22 cellular contexts compared by ENCODE assay signal in genomic region chr3:132669256-132669777, GRCh38.
"Had no signal": no experiment of that assay in that cellular context is flagged by ENCODE, and none has a peak within 500 bp of the region (broad histone marks: within the 10 kb centered on the region; RNA-seq: fewer than 3 reads in every experiment).

No MANE protein-coding gene starts in this region.

- H3K9me3 ChIP-seq: lower lobe of right lung, neutrophil, pancreas, right lobe of liver had no signal

- H3K4me2 ChIP-seq: hepatocyte, smooth muscle cell had no signal

- H3K4me3 ChIP-seq: hepatocyte, lower lobe of right lung, pancreas, right lobe of liver, smooth muscle cell had no signal

- H3K27me3 ChIP-seq: foreskin keratinocyte, hepatocyte, neutrophil, pancreas, right lobe of liver had no signal

- H3K27ac Mint-ChIP-seq: activated B cell treated with CpG ODN at 0.5 μM for 24 hours; activated naive CD4-positive, alpha-beta T cell treated with anti-CD3 and anti-CD28 coated beads, Interleukin-2, amount 50 U/mL, for 24 hours; dendritic cell treated with granulocyte-macrophage colony-stimulating factor and Interleukin-4, amounts not matched to agents 40 ng/mL and 50 ng/mL, for 4 days; mesothelial cell of epicardium; natural killer cell treated with Interleukin-12 subunit alpha and Interleukin-12 subunit beta and Interleukin-15 and Interleukin-18, amount 100 ng/mL, for 72 hours; stimulated activated naive B cell treated with anti-CD40 and anti-IgM and Interleukin-4, amounts not matched to agents 10 μg/mL and 1 μg/mL and 100 μg/mL, for 72 hours; T-helper 2 cell treated with Interferon-gamma antibody and Interleukin-4, amounts not matched to agents 5 μg/mL and 100 μg/mL, for 36 hours had no signal

- ATAC-seq: foreskin keratinocyte; left colon; lower lobe of right lung; natural killer cell treated with Interleukin-12 subunit alpha and Interleukin-12 subunit beta and Interleukin-15 and Interleukin-18, amount 100 ng/mL, for 72 hours; right lobe of liver; stimulated activated naive B cell treated with anti-CD40 and anti-IgM and Interleukin-4, amounts not matched to agents 10 μg/mL and 1 μg/mL and 100 μg/mL, for 72 hours had no signal

- DNase-seq: activated B cell treated with CpG ODN at 0.5 μM for 24 hours; activated CD4-positive, alpha-beta T cell treated with anti-CD3 and anti-CD28 coated beads for 48 hours; activated CD8-positive, alpha-beta memory T cell treated with anti-CD3 and anti-CD28 coated beads for 24 hours; activated CD8-positive, alpha-beta memory T cell treated with anti-CD3 and anti-CD28 coated beads, Interleukin-2, amount 50 U/mL, for 48 hours; activated gamma-delta T cell; effector memory CD4-positive, alpha-beta T cell; foreskin keratinocyte; islet precursor cell; left colon; lower lobe of right lung; pancreas; right lobe of liver; stimulated activated CD4-positive, alpha-beta T cell treated with anti-CD3 and anti-CD28 coated beads, Interleukin-4, amount 100 ng/mL, for 24 hours; stimulated activated naive B cell treated with anti-CD40 and anti-IgM and Interleukin-4, amounts not matched to agents 10 μg/mL and 1 μg/mL and 100 μg/mL, for 72 hours had no signal

- H3K4me1 ChIP-seq: foreskin keratinocyte had no signal

- H3K9me3 Mint-ChIP-seq: activated B cell treated with CpG ODN at 0.5 μM for 24 hours; activated naive CD4-positive, alpha-beta T cell treated with anti-CD3 and anti-CD28 coated beads, Interleukin-2, amount 50 U/mL, for 24 hours; dendritic cell treated with granulocyte-macrophage colony-stimulating factor and Interleukin-4, amounts not matched to agents 40 ng/mL and 50 ng/mL, for 4 days; mesothelial cell of epicardium; natural killer cell treated with Interleukin-12 subunit alpha and Interleukin-12 subunit beta and Interleukin-15 and Interleukin-18, amount 100 ng/mL, for 72 hours; stimulated activated naive B cell treated with anti-CD40 and anti-IgM and Interleukin-4, amounts not matched to agents 10 μg/mL and 1 μg/mL and 100 μg/mL, for 72 hours; T-helper 2 cell treated with Interferon-gamma antibody and Interleukin-4, amounts not matched to agents 5 μg/mL and 100 μg/mL, for 36 hours had no signal

- H3K27ac ChIP-seq: hepatocyte, lower lobe of right lung, neutrophil, pancreas, right lobe of liver had no signal

- H3K27me3 Mint-ChIP-seq: activated B cell treated with CpG ODN at 0.5 μM for 24 hours; activated naive CD4-positive, alpha-beta T cell treated with anti-CD3 and anti-CD28 coated beads, Interleukin-2, amount 50 U/mL, for 24 hours; dendritic cell treated with granulocyte-macrophage colony-stimulating factor and Interleukin-4, amounts not matched to agents 40 ng/mL and 50 ng/mL, for 4 days; natural killer cell treated with Interleukin-12 subunit alpha and Interleukin-12 subunit beta and Interleukin-15 and Interleukin-18, amount 100 ng/mL, for 72 hours; stimulated activated naive B cell treated with anti-CD40 and anti-IgM and Interleukin-4, amounts not matched to agents 10 μg/mL and 1 μg/mL and 100 μg/mL, for 72 hours had no signal

- H3K4me3 Mint-ChIP-seq: activated B cell treated with CpG ODN at 0.5 μM for 24 hours; activated naive CD4-positive, alpha-beta T cell treated with anti-CD3 and anti-CD28 coated beads, Interleukin-2, amount 50 U/mL, for 24 hours; dendritic cell treated with granulocyte-macrophage colony-stimulating factor and Interleukin-4, amounts not matched to agents 40 ng/mL and 50 ng/mL, for 4 days; mesothelial cell of epicardium; natural killer cell treated with Interleukin-12 subunit alpha and Interleukin-12 subunit beta and Interleukin-15 and Interleukin-18, amount 100 ng/mL, for 72 hours; stimulated activated naive B cell treated with anti-CD40 and anti-IgM and Interleukin-4, amounts not matched to agents 10 μg/mL and 1 μg/mL and 100 μg/mL, for 72 hours; T-helper 2 cell treated with Interferon-gamma antibody and Interleukin-4, amounts not matched to agents 5 μg/mL and 100 μg/mL, for 36 hours had no signal

- H3K4me1 Mint-ChIP-seq: activated B cell treated with CpG ODN at 0.5 μM for 24 hours had no signal

- H2AFZ ChIP-seq: hepatocyte had no signal
